Comparison of ENCODE assay signal across 8 cellular contexts in the genomic region with DNA sequence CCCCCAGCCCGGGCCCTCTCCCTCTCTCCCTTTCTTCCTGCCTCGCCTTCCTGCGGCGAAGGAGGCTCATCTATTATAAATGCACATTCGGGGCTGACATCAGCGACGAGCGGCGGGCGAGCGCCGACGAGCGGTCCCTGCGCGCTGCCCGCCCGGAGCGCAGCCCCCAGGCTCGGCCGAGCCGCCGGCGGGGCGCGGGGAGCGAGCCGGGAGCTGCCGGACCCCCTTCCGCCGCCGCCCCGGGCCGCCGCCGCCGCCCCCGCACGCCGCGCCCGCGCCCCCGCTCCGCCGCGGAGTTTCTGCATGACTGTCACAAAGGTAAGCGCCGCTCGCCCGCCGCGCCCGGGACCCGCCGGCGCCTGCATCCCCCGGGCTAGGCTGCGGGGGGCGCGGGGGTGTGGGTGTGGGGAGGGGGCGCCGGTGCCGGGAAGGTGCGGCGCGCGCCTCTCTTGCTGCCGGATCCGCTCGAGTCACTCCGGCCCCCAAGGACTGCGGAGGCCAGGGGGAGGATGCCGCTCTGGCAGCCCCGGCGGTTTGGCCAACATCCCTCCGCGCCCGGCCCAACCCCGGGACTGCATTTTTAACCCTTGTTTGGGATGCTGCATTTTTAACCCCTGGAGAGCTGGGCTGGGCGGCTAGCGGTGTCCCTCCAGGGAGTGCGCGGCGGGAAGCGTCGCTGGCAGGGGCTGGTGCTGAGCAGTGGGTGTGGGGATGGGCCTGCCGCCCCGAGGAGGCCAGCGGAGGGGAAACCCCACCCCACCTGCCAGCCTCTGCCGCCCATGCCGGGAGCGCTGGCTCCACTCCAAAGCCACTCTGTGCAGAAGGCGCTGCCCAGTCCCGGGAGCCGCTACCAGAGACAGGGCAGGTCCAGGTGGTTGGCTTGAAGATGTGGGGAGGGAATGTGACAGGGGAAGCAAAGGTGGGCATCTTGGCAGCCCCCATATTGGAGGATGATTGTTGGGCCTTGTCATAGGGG. TPM values are rescaled to one million over a fixed set of nuclear protein-coding genes. Genes with fewer than 3 reads are reported as not detected.
A peak's percentile ranks its signal among the peaks of the same experiment; 100 is the strongest.
DNase-seq lines count a peak whose midpoint lies in the region; ATAC-seq, FAIRE-seq and TF ChIP-seq lines count a peak whose summit lies in the region.

CORO2B (plus strand) TSS at position 34 of the 976 bp plus-strand sequence; CDS start at position 304, 270 bp downstream.

- no peak for ATAC-seq in HG03354 (IDR thresholded peaks at IDR 0.05; ENCODE audit: poor library complexity, severe bottlenecking, unreplicated experiment)

- no peaks in the 10 kb centered on the region for H3K9me3 ChIP-seq in breast epithelium
- no peaks in the 10 kb centered on the region for H3K9me3 ChIP-seq in kidney (ENCODE audit: control insufficient read depth in 1 of 2, low read length in 2 of 2)

- H3K9ac ChIP-seq in kidney (ENCODE audit: low read length in 2 of 2) = peak within 1 kb of the TSS in 1 of 2 donors; percentile 53

- no peak for FAIRE-seq in kidney (lab: Jason Lieb, UNC)

- H3K27ac ChIP-seq in breast epithelium = peak within 1 kb of the TSS; percentile 73 to 78
- peak within 1 kb of the TSS; percentile 55 to 57 for H3K27ac ChIP-seq in kidney (ENCODE audit: low read depth in 2 of 2, low read length in 2 of 2)

- peaks cover 0 to 4% of the 10 kb centered on the region in 2 donors for H3K27me3 ChIP-seq in breast epithelium

- intact Hi-C loops in breast epithelium (cut with DNase I; ENCODE audit: low total_unique reads) (no loop called here), kidney (cut with DNase I) (no loop called here)

- TF ChIP-seq POLR2A in breast epithelium (IDR thresholded peaks at IDR 0.05) = no peak

- H3K4me1 ChIP-seq in breast epithelium (no peaks in the 10 kb centered on the region), kidney (ENCODE audit: control insufficient read depth in 1 of 2, insufficient read depth in 1 of 2, low read depth in 1 of 2, low read length in 2 of 2) (peaks cover 0 to 10% of the 10 kb centered on the region in 2 donors)

- no peak for TF ChIP-seq CTCF in breast epithelium (IDR thresholded peaks at IDR 0.05)
- no peak for TF ChIP-seq CTCF in kidney (IDR thresholded peaks at IDR 0.05; ENCODE audit: borderline replicate concordance, extremely low read depth, insufficient read depth)

- DNase-seq in NCI-H82 (lab: John Stamatoyannopoulos, UW) (peak; percentile 78), NCI-H82 treated with DMSO at 0.1 percent for 48 hours (lab: John Stamatoyannopoulos, UW; ENCODE audit: unreplicated experiment) (no peak), NCI-H526 treated with DMSO at 0.1 percent for 48 hours (lab: John Stamatoyannopoulos, UW) (peak; percentile 51), breast epithelium (ENCODE audit: low spot score in 2 of 2) (no peak), kidney (peak; percentile 83), NCI-H774 (lab: John Stamatoyannopoulos, UW) (no peak)
- peak; percentile 14 for DNase-seq in stimulated activated CD4-positive, alpha-beta T cell treated with anti-CD3 and anti-CD28 coated beads, Interleukin-2, amount 100 ng/mL, for 4 hours (ENCODE audit: low read depth)

- H3K4me3 ChIP-seq in breast epithelium = peak within 1 kb of the TSS; percentile 48 to 89 (median 71)
- H3K4me3 ChIP-seq in kidney (ENCODE audit: low read length in 2 of 2) = peak within 1 kb of the TSS; percentile 60 to 70

- H3K36me3 ChIP-seq in breast epithelium (no peaks in the 10 kb centered on the region), kidney (ENCODE audit: control insufficient read depth in 1 of 2, insufficient read depth in 2 of 2, low read length in 2 of 2) (no peaks in the 10 kb centered on the region)

RNA-seq across cellular contexts. Expression of gene CORO2B, which starts in this region (rescaled TPM):
- total RNA-seq in breast epithelium (10 to 100 TPM in 1 of 3 donors, 1 to 10 TPM in 2; 2.9 to 11.2 (median 3.5) TPM), kidney (7.9 TPM)
- 9.0 TPM for polyA plus RNA-seq in kidney (ENCODE audit: insufficient read depth, low read depth, low replicate concordance)

Comparison
In these comparisons a context has a peak if more than half of its experiments do, and no peak if none do; other contexts are left out.
1. DNase-seq: peak in NCI-H82 (single experiment), NCI-H526 treated with DMSO at 0.1 percent for 48 hours (single experiment), kidney (single experiment) and stimulated activated CD4-positive, alpha-beta T cell treated with anti-CD3 and anti-CD28 coated beads, Interleukin-2, amount 100 ng/mL, for 4 hours (single experiment); none in NCI-H82 treated with DMSO at 0.1 percent for 48 hours (single experiment), breast epithelium (0 of 2) and NCI-H774 (single experiment).